13 cellular contexts compared by ENCODE assay signal in genomic region chr21:31875424-31876097, GRCh38. TPM values are rescaled to one million over a fixed set of nuclear protein-coding genes. Genes with fewer than 3 reads are reported as not detected.
DNase-seq lines count a peak whose midpoint lies in the region; ATAC-seq lines count a peak whose summit lies in the region.
"Had no signal": no experiment of that assay in that cellular context is flagged by ENCODE, and none has a peak within 500 bp of the region (broad histone marks: within the 10 kb centered on the region; RNA-seq: fewer than 3 reads in every experiment).

No MANE protein-coding gene starts in this region.

- DNase-seq in Daoy (ENCODE audit: low read depth) (peak; percentile 22), T-helper 17 cell (no peak), sciatic nerve (ENCODE audit: low spot score) (no peak), NCI-H146 (lab: John Stamatoyannopoulos, UW) (no peak)
- DNase-seq: activated CD4-positive, alpha-beta T cell treated with anti-CD3 and anti-CD28 coated beads, Interleukin-2, amount 10 ng/mL, durations not matched to agents 24 days and 14 days; CD8-positive, alpha-beta T cell; midbrain; stomach had no signal

- ATAC-seq in T-helper 17 cell (no peak), sciatic nerve (peak; percentile 37), HG02840 (IDR thresholded peaks at IDR 0.05; ENCODE audit: low FRiP score, unreplicated experiment) (no peak), HG03175 (IDR thresholded peaks at IDR 0.05; ENCODE audit: unreplicated experiment) (no peak), HG03457 (IDR thresholded peaks at IDR 0.05; ENCODE audit: unreplicated experiment) (no peak)
- ATAC-seq: activated T-cell treated with anti-CD3 and anti-CD28 coated beads, Interleukin-2, amount 50 U/mL, for 72 hours; CD8-positive, alpha-beta T cell had no signal

- peaks cover 10% of the 10 kb centered on the region for H3K4me1 Mint-ChIP-seq in T-helper 17 cell

- peaks cover 26% of the 10 kb centered on the region for H3K27me3 ChIP-seq in iPS-18a (ENCODE audit: control insufficient read depth, insufficient read depth, low read length)

- no peaks in the 10 kb centered on the region for H3K36me3 Mint-ChIP-seq in T-helper 17 cell (ENCODE audit: low read depth)
- H3K36me3 Mint-ChIP-seq: CD8-positive, alpha-beta T cell had no signal

- H3K9ac ChIP-seq in iPS-18a (ENCODE audit: low read length): no peak overlapping the region

- peaks cover 48% of the 10 kb centered on the region for H3K27me3 Mint-ChIP-seq in T-helper 17 cell

- H3K4me3 Mint-ChIP-seq in T-helper 17 cell: peak overlapping the region; percentile 43
- H3K4me3 Mint-ChIP-seq: activated CD4-positive, alpha-beta T cell treated with anti-CD3 and anti-CD28 coated beads, Interleukin-2, amount 10 ng/mL, durations not matched to agents 24 days and 14 days; activated T-cell treated with anti-CD3 and anti-CD28 coated beads, Interleukin-2, amount 50 U/mL, for 72 hours; CD8-positive, alpha-beta T cell had no signal

- no peaks in the 10 kb centered on the region for H3K36me3 ChIP-seq in iPS-18a (ENCODE audit: control insufficient read depth, low read depth, low read length)
- H3K36me3 ChIP-seq: stomach had no signal

- intact Hi-C loops in sciatic nerve (cut with DNase I): no loop called here

- peaks cover 22% of the 10 kb centered on the region for H3K4me1 ChIP-seq in iPS-18a (ENCODE audit: control insufficient read depth, low read depth, low read length)

- H3K27ac Mint-ChIP-seq in T-helper 17 cell: no peak overlapping the region
- H3K27ac Mint-ChIP-seq: activated CD4-positive, alpha-beta T cell treated with anti-CD3 and anti-CD28 coated beads, Interleukin-2, amount 10 ng/mL, durations not matched to agents 24 days and 14 days; activated T-cell treated with anti-CD3 and anti-CD28 coated beads, Interleukin-2, amount 50 U/mL, for 72 hours; CD8-positive, alpha-beta T cell had no signal

- H3K27ac ChIP-seq in iPS-18a (ENCODE audit: low read length): no peak overlapping the region

- no peaks in the 10 kb centered on the region for H3K9me3 ChIP-seq in T-helper 17 cell (ENCODE audit: control insufficient read depth, low read length, poor library complexity, severe bottlenecking)
- H3K9me3 ChIP-seq in iPS-18a (ENCODE audit: control insufficient read depth, low read depth, low read length): no peaks in the 10 kb centered on the region
- H3K9me3 ChIP-seq: stomach had no signal

- H3K4me3 ChIP-seq in iPS-18a (ENCODE audit: low read length): peak overlapping the region; percentile 72

RNA-seq across cellular contexts. Expression of gene HUNK, which starts 2.7 kb away (rescaled TPM):
- total RNA-seq in Daoy (2014; rRNA removed; shearing (Covaris generic)): 0.98 and 1.9 TPM in 2 replicates
- 1 to 10 TPM in 1 of 2 donors, under 1 TPM in 1; 0.81 to 1.3 TPM for total RNA-seq in T-helper 17 cell
- 0.53 TPM for total RNA-seq in sciatic nerve
- total RNA-seq: CD8-positive, alpha-beta T cell had no signal
